ENCODE assay signal across 12 cellular contexts in genomic region chr12:109722753-109723109, GRCh38. TPM values are rescaled to one million over a fixed set of nuclear protein-coding genes. Genes with fewer than 3 reads are reported as not detected.
A peak's percentile ranks its signal among the peaks of the same experiment; 100 is the strongest.
DNase-seq lines count a peak whose midpoint lies in the region; ATAC-seq and TF ChIP-seq lines count a peak whose summit lies in the region.
"Had no signal": no experiment of that assay in that cellular context is flagged by ENCODE, and none has a peak within 500 bp of the region (broad histone marks: within the 10 kb centered on the region; RNA-seq: fewer than 3 reads in every experiment).

No MANE protein-coding gene starts in this region.

- peak; percentile 23 for ATAC-seq in Right ventricle myocardium superior (ENCODE audit: poor library complexity)
- peak in 2 of 4 donors; percentile 12 to 26 for ATAC-seq in heart left ventricle
- no peak for ATAC-seq in stimulated activated naive B cell treated with anti-CD40 and anti-IgM and Interleukin-4, amounts not matched to agents 10 μg/mL and 1 μg/mL and 100 μg/mL, for 72 hours (replicated peaks)
- ATAC-seq in GM21737 (IDR thresholded peaks at IDR 0.05; ENCODE audit: unreplicated experiment) = no peak
- ATAC-seq: HCT116 had no signal

- H3K27me3 ChIP-seq in heart left ventricle = peaks cover 0 to 12% (median 0%) of the 10 kb centered on the region in 9 donors
- peaks cover 0 to 46% (median 2%) of the 10 kb centered on the region in 3 experiments for H3K27me3 ChIP-seq in neuronal stem cell (ENCODE audit: control insufficient read depth in 3 of 3, insufficient read depth in 3 of 3, low read depth in 1 of 3, low read length in 3 of 3)
- peaks cover 0 to 11% of the 10 kb centered on the region in 2 donors for H3K27me3 ChIP-seq in tibial nerve
- H3K27me3 ChIP-seq: Peyer's patch had no signal

- no peak overlapping the region for H3K4me3 Mint-ChIP-seq in stimulated activated naive B cell treated with anti-CD40 and anti-IgM and Interleukin-4, amounts not matched to agents 10 μg/mL and 1 μg/mL and 100 μg/mL, for 72 hours
- H3K4me3 Mint-ChIP-seq: IgD-negative memory B cell had no signal

- no peak for DNase-seq in Right ventricle myocardium superior
- DNase-seq in cardiac septum (ENCODE audit: low spot score) = no peak
- DNase-seq in heart left ventricle = no peak
- DNase-seq in neuronal stem cell (ENCODE audit: low spot score) = no peak
- no peak for DNase-seq in tibial nerve (ENCODE audit: low spot score in 2 of 2)
- DNase-seq in SIG-M5 treated with dmso at 0.1 percent for 504 hours (lab: John Stamatoyannopoulos, UW; ENCODE audit: unreplicated experiment) = no peak
- DNase-seq in stimulated activated naive B cell treated with anti-CD40 and anti-IgM and Interleukin-4, amounts not matched to agents 10 μg/mL and 1 μg/mL and 100 μg/mL, for 72 hours = no peak
- DNase-seq: NCI-H510A treated with DMSO at 0.1 percent for 48 hours had no signal

- H4K91ac ChIP-seq in neuronal stem cell (ENCODE audit: low read depth, low read length, poor library complexity) = no peak overlapping the region

- no peak for TF ChIP-seq EP300 in tibial nerve (IDR thresholded peaks at IDR 0.05)

- H3K27ac Mint-ChIP-seq in stimulated activated naive B cell treated with anti-CD40 and anti-IgM and Interleukin-4, amounts not matched to agents 10 μg/mL and 1 μg/mL and 100 μg/mL, for 72 hours = no peak overlapping the region
- H3K27ac Mint-ChIP-seq: IgD-negative memory B cell had no signal

- TF ChIP-seq POLR2A in heart left ventricle (IDR thresholded peaks at IDR 0.05) (no peak), tibial nerve (IDR thresholded peaks at IDR 0.05) (no peak)

- no peak overlapping the region for H2BK12ac ChIP-seq in neuronal stem cell (ENCODE audit: low read length)

- peaks cover 16% of the 10 kb centered on the region for H3K79me1 ChIP-seq in neuronal stem cell (ENCODE audit: low read depth, low read length)

- H3K27me3 Mint-ChIP-seq in stimulated activated naive B cell treated with anti-CD40 and anti-IgM and Interleukin-4, amounts not matched to agents 10 μg/mL and 1 μg/mL and 100 μg/mL, for 72 hours = peaks cover 13 to 26% of the 10 kb centered on the region in 2 donors
- H3K27me3 Mint-ChIP-seq: IgD-negative memory B cell had no signal

- H3K27ac ChIP-seq in heart left ventricle (peak overlapping the region; percentile 15 to 96 (median 86)), neuronal stem cell (replicated peaks; ENCODE audit: low read length) (peak overlapping the region; percentile 45), tibial nerve (peak overlapping the region; percentile 18 to 87 (median 76))

- H4K8ac ChIP-seq in neuronal stem cell (ENCODE audit: low read depth, low read length) = no peak overlapping the region

- no peak overlapping the region for H3K4ac ChIP-seq in neuronal stem cell (ENCODE audit: low read length)

- H3K9me3 ChIP-seq in heart left ventricle (no peaks in the 10 kb centered on the region), neuronal stem cell (replicated peaks in 1 of 2; ENCODE audit: control insufficient read depth in 2 of 2, insufficient read depth in 1 of 2, low read depth in 1 of 2, low read length in 2 of 2) (no peaks in the 10 kb centered on the region), tibial nerve (no peaks in the 10 kb centered on the region)
- H3K9me3 ChIP-seq: Peyer's patch had no signal

- no peak overlapping the region for H2AFZ ChIP-seq in neuronal stem cell (ENCODE audit: low read length)

- H3K36me3 Mint-ChIP-seq in stimulated activated naive B cell treated with anti-CD40 and anti-IgM and Interleukin-4, amounts not matched to agents 10 μg/mL and 1 μg/mL and 100 μg/mL, for 72 hours = no peaks in the 10 kb centered on the region
- H3K36me3 Mint-ChIP-seq: IgD-negative memory B cell had no signal

- no peak overlapping the region for H3K23ac ChIP-seq in neuronal stem cell (ENCODE audit: low read depth, low read length, poor library complexity)

- no peak overlapping the region for H2BK5ac ChIP-seq in neuronal stem cell (ENCODE audit: low read length)

- intact Hi-C loops in Right ventricle myocardium superior (cut with DNase I) (no loop called here), cardiac septum (cut with DNase I) (loop anchor here (5.0 kb wide), 1 partner anchor 200 kb away; no protein-coding TSS in a partner anchor), heart left ventricle (cut with DNase I) (loop anchor here in 2 of 10 donors (1.0 to 5.0 kb wide), 3 partner anchors 9 to 205 kb away; partner anchors contain the start of gene FAM222A (in 1 of the 2))

- H3K9me3 Mint-ChIP-seq in stimulated activated naive B cell treated with anti-CD40 and anti-IgM and Interleukin-4, amounts not matched to agents 10 μg/mL and 1 μg/mL and 100 μg/mL, for 72 hours = no peaks in the 10 kb centered on the region
- H3K9me3 Mint-ChIP-seq: IgD-negative memory B cell had no signal

- H3K4me1 ChIP-seq in heart left ventricle (peaks cover 3 to 65% (median 34%) of the 10 kb centered on the region in 12 donors), neuronal stem cell (ENCODE audit: control insufficient read depth in 2 of 2, insufficient read depth in 1 of 2, low read depth in 1 of 2, low read length in 2 of 2) (peaks cover 51 to 66% of the 10 kb centered on the region in 2 donors), tibial nerve (peaks cover 0 to 94% (median 56%) of the 10 kb centered on the region in 4 donors)

- no peak overlapping the region for H2BK120ac ChIP-seq in neuronal stem cell (ENCODE audit: low read depth, low read length)

- H3K4me3 ChIP-seq in heart left ventricle (no peak overlapping the region), neuronal stem cell (ENCODE audit: low read length in 2 of 2) (no peak overlapping the region), tibial nerve (no peak overlapping the region)

- no peak overlapping the region for H3K9ac ChIP-seq in neuronal stem cell (ENCODE audit: low read depth, low read length, poor library complexity)

- H3K4me1 Mint-ChIP-seq in stimulated activated naive B cell treated with anti-CD40 and anti-IgM and Interleukin-4, amounts not matched to agents 10 μg/mL and 1 μg/mL and 100 μg/mL, for 72 hours = peaks cover 4 to 9% of the 10 kb centered on the region in 2 donors

- H3K14ac ChIP-seq in neuronal stem cell (ENCODE audit: low read length) = no peak overlapping the region

- H3K4me2 ChIP-seq in neuronal stem cell (ENCODE audit: insufficient read depth, low read length, poor library complexity, severe bottlenecking) = peak overlapping the region; percentile 35

- TF ChIP-seq CTCF in heart left ventricle (IDR thresholded peaks at IDR 0.05) = no peak
- no peak for TF ChIP-seq CTCF in tibial nerve (IDR thresholded peaks at IDR 0.05)

- peak overlapping the region; percentile 42 for H2AK5ac ChIP-seq in neuronal stem cell (ENCODE audit: low read depth, low read length)

- peak overlapping the region; percentile 78 for H3K18ac ChIP-seq in neuronal stem cell (ENCODE audit: low read length)

- 49 to 66% (median 64%) methylated on average over 7 of the region's 7 CpGs for WGBS in heart left ventricle, 4 donors
- no CpG with 5 or more reads among the region's 7 CpGs for WGBS in neuronal stem cell (ENCODE audit: extremely low coverage in 2 of 2, insufficient read length in 2 of 2, insufficient replicate concordance in 1 of 2), 2 donors
- WGBS in tibial nerve, 2 donors = 65% methylated on average over 7 of the region's 7 CpGs

- H3K36me3 ChIP-seq in heart left ventricle = no peaks in the 10 kb centered on the region
- H3K36me3 ChIP-seq in neuronal stem cell (replicated peaks in 1 of 2; ENCODE audit: control insufficient read depth in 2 of 2, insufficient read depth in 2 of 2, low read length in 2 of 2) = no peaks in the 10 kb centered on the region
- H3K36me3 ChIP-seq in tibial nerve = no peaks in the 10 kb centered on the region
- H3K36me3 ChIP-seq: Peyer's patch had no signal

- H2BK15ac ChIP-seq in neuronal stem cell (ENCODE audit: low read length) = no peak overlapping the region

RNA-seq across cellular contexts. Expression of gene FAM222A, which starts 9.1 kb away (rescaled TPM):
- total RNA-seq in Right ventricle myocardium superior = 25.0 TPM
- total RNA-seq in cardiac septum = 7.8 TPM
- total RNA-seq in heart left ventricle = 10 to 100 TPM in 6 of 9 donors, 1 to 10 TPM in 3; 3.5 to 45.8 (median 11.2) TPM
- 1 to 10 TPM; 4.1 to 9.4 TPM for polyA plus RNA-seq in heart left ventricle
- 14.4 TPM for polyA plus RNA-seq in neuronal stem cell (2013, experiment 1 of 2)
- polyA plus RNA-seq in neuronal stem cell (2013, experiment 2 of 2) = 14.3 TPM
- 1 to 10 TPM; 1.3 to 3.3 (median 1.9) TPM for total RNA-seq in tibial nerve
